ENCODE assay signal across 15 cellular contexts in genomic region chr5:143987264-143987663, GRCh38.
DNase-seq lines count a peak whose midpoint lies in the region; ATAC-seq and TF ChIP-seq lines count a peak whose summit lies in the region.
"Had no signal": no experiment of that assay in that cellular context is flagged by ENCODE, and none has a peak within 500 bp of the region (broad histone marks: within the 10 kb centered on the region; RNA-seq: fewer than 3 reads in every experiment).

No MANE protein-coding gene starts in this region.

- H3K79me2 ChIP-seq in hepatocyte (no peaks in the 10 kb centered on the region), smooth muscle cell (ENCODE audit: low read depth) (no peaks in the 10 kb centered on the region)

- H3K27me3 ChIP-seq in adipocyte (replicated peaks; ENCODE audit: control insufficient read depth, insufficient read depth, low read length) (no peaks in the 10 kb centered on the region), hepatocyte (no peaks in the 10 kb centered on the region), smooth muscle cell (ENCODE audit: low read depth) (no peaks in the 10 kb centered on the region), upper lobe of right lung (no peaks in the 10 kb centered on the region), gastrocnemius medialis (no peaks in the 10 kb centered on the region)

- CTCF ChIA-PET in HEK293 (lab: Yijun Ruan, JAX): interaction anchor here (0.6 kb wide), 1 partner anchor 47 kb away, joined by 3 read pairs; no protein-coding TSS in a partner anchor

- intact Hi-C loops in upper lobe of right lung (cut with DNase I): no loop called here
- intact Hi-C loops in gastrocnemius medialis (cut with DNase I; ENCODE audit: low total_unique reads): no loop called here

- in situ Hi-C loops in gastrocnemius medialis (cut with MboI; ENCODE audit: low sequenced_read_pairs in 4 of 4): no loop called here

- H3K9me3 ChIP-seq in HEK293 (ENCODE audit: control insufficient read depth, insufficient read depth, low read depth, low read length) (no peaks in the 10 kb centered on the region), adipocyte (ENCODE audit: control insufficient read depth, low read length) (no peaks in the 10 kb centered on the region), hepatocyte (ENCODE audit: low read depth) (no peaks in the 10 kb centered on the region), smooth muscle cell (replicated peaks; ENCODE audit: low read depth) (no peaks in the 10 kb centered on the region), upper lobe of right lung (no peaks in the 10 kb centered on the region), gastrocnemius medialis (no peaks in the 10 kb centered on the region)

- no CpG with 5 or more reads among the region's 2 CpGs for WGBS in hepatocyte (ENCODE audit: low lambda C conversion rate, missing lambda C conversion rate)
- WGBS in smooth muscle cell (ENCODE audit: low lambda C conversion rate): 80% methylated on average over 2 of the region's 2 CpGs

- H3K36me3 ChIP-seq in HEK293 (ENCODE audit: control insufficient read depth in 2 of 2, insufficient read depth in 1 of 2, low read length in 2 of 2): no peaks in the 10 kb centered on the region
- H3K36me3 ChIP-seq in adipocyte (ENCODE audit: control insufficient read depth, insufficient read depth, low read length, severe bottlenecking): no peaks in the 10 kb centered on the region
- no peaks in the 10 kb centered on the region for H3K36me3 ChIP-seq in hepatocyte (replicated peaks; ENCODE audit: insufficient read depth, low read depth)
- H3K36me3 ChIP-seq in smooth muscle cell (ENCODE audit: low read depth): no peaks in the 10 kb centered on the region
- no peaks in the 10 kb centered on the region for H3K36me3 ChIP-seq in upper lobe of right lung
- no peaks in the 10 kb centered on the region for H3K36me3 ChIP-seq in gastrocnemius medialis

- H3K4me2 ChIP-seq in hepatocyte (no peak overlapping the region), smooth muscle cell (peak overlapping the region; percentile 41)

- H3F3A ChIP-seq in smooth muscle cell (ENCODE audit: low read depth): no peaks in the 10 kb centered on the region

- H3K9me2 ChIP-seq in hepatocyte (replicated peaks; ENCODE audit: insufficient read depth): no peaks in the 10 kb centered on the region

- H4K20me1 ChIP-seq in hepatocyte (ENCODE audit: insufficient read depth, poor library complexity, severe bottlenecking) (no peaks in the 10 kb centered on the region), smooth muscle cell (ENCODE audit: low read depth) (no peaks in the 10 kb centered on the region)

- no peak for ATAC-seq in upper lobe of right lung
- ATAC-seq in gastrocnemius medialis: no peak

- H2AFZ ChIP-seq in hepatocyte (no peak overlapping the region), smooth muscle cell (ENCODE audit: low read depth) (no peak overlapping the region)

- H3K4me1 ChIP-seq in HEK293 (ENCODE audit: control insufficient read depth, insufficient read depth, low read length) (peaks cover 11% of the 10 kb centered on the region), adipocyte (ENCODE audit: control insufficient read depth, insufficient read depth, low read length) (peaks cover 30% of the 10 kb centered on the region), hepatocyte (ENCODE audit: insufficient read depth) (peaks cover 15% of the 10 kb centered on the region), smooth muscle cell (ENCODE audit: low read depth) (peaks cover 6% of the 10 kb centered on the region), upper lobe of right lung (no peaks in the 10 kb centered on the region), gastrocnemius medialis (no peaks in the 10 kb centered on the region)

- no peak for TF ChIP-seq CTCF in HEK293 (tag by site-specific recombination; IDR thresholded peaks at IDR 0.05)
- no peak for TF ChIP-seq CTCF in hepatocyte (IDR thresholded peaks at IDR 0.05; ENCODE audit: poor library complexity)
- no peak for TF ChIP-seq CTCF in smooth muscle cell (IDR thresholded peaks at IDR 0.05; ENCODE audit: borderline replicate concordance, insufficient read depth, poor library complexity, severe bottlenecking)
- no peak for TF ChIP-seq CTCF in upper lobe of right lung (IDR thresholded peaks at IDR 0.05)
- no peak for TF ChIP-seq CTCF in gastrocnemius medialis (IDR thresholded peaks at IDR 0.05 in 4 of 5, conservative IDR thresholded peaks at IDR 0.05 in 1 of 5)
- TF ChIP-seq CTCF in GM20000 (IDR thresholded peaks at IDR 0.05; ENCODE audit: extremely low read depth, missing control alignments): no peak

- H3K27ac ChIP-seq in HEK293 (ENCODE audit: extremely low read depth, low read depth, low read length): 0 out of 2 replicates have a peak overlapping the region, but pooled peaks have one; percentile 57
- peak overlapping the region; percentile 73 for H3K27ac ChIP-seq in hepatocyte
- no peak overlapping the region for H3K27ac ChIP-seq in smooth muscle cell (ENCODE audit: low read depth)
- no peak overlapping the region for H3K27ac ChIP-seq in upper lobe of right lung
- no peak overlapping the region for H3K27ac ChIP-seq in gastrocnemius medialis
- H3K27ac ChIP-seq: C4-2B had no signal

- DNase-seq in adipocyte (ENCODE audit: low read depth): no peak
- DNase-seq in hepatocyte (ENCODE audit: low spot score): no peak
- DNase-seq in smooth muscle cell (lab: John Stamatoyannopoulos, UW; ENCODE audit: unreplicated experiment): no peak
- no peak for DNase-seq in upper lobe of right lung
- no peak for DNase-seq in gastrocnemius medialis
- DNase-seq in GM20000 (ENCODE audit: low spot score): no peak
- DNase-seq: AML-193, DMS 273 treated with DMSO at 0.1 percent for 48 hours, DND-41, NCI-H1417 treated with DMSO at 0.1 percent for 48 hours, NCI-H187 treated with DMSO at 0.1 percent for 48 hours, NCI-H82, SHP77 treated with DMSO at 0.1 percent for 48 hours had no signal

- TF ChIP-seq POLR2A in gastrocnemius medialis (IDR thresholded peaks at IDR 0.05): no peak

- H3K4me3 ChIP-seq in HEK293 (ENCODE audit: low read depth, low read length): no peak overlapping the region
- peak overlapping the region; percentile 11 for H3K4me3 ChIP-seq in adipocyte (ENCODE audit: low read length)
- H3K4me3 ChIP-seq in hepatocyte: no peak overlapping the region
- no peak overlapping the region for H3K4me3 ChIP-seq in smooth muscle cell
- H3K4me3 ChIP-seq in upper lobe of right lung: no peak overlapping the region
- no peak overlapping the region for H3K4me3 ChIP-seq in gastrocnemius medialis

- H3K9ac ChIP-seq in adipocyte (ENCODE audit: low read length) (peak overlapping the region; percentile 43), smooth muscle cell (ENCODE audit: low read depth) (no peak overlapping the region)

- POLR2A ChIA-PET in HEK293 (lab: Yijun Ruan, JAX): no interaction called here

TF ChIP-seq in HEK293, 187 proteins besides CTCF, POLR2A, EP300 and RAD21:
- TF ChIP-seq ZNF184 (tag by site-specific recombination; IDR thresholded peaks at IDR 0.05): no peak
- no peak for TF ChIP-seq ZNF621 (tag by site-specific recombination; IDR thresholded peaks at IDR 0.05)
- TF ChIP-seq ZNF701 (tag by site-specific recombination; IDR thresholded peaks at IDR 0.05): no peak
- TF ChIP-seq ZNF366 (tag by site-specific recombination; conservative IDR thresholded peaks at IDR 0.05): peak; percentile 91
TF ChIP-seq in HEK293: peak in this region for 1.

Comparison
In these comparisons a context has a peak if more than half of its experiments do, and no peak if none do; other contexts are left out.
1. H3K27ac ChIP-seq: peak in HEK293 (single experiment) and hepatocyte (single experiment); none in smooth muscle cell (single experiment), upper lobe of right lung (single experiment) and gastrocnemius medialis (0 of 4).